ENCODE assay signal across 8 cellular contexts in genomic region chr9:94374176-94375056, GRCh38. TPM values are rescaled to one million over a fixed set of nuclear protein-coding genes. Genes with fewer than 3 reads are reported as not detected.
DNase-seq lines count a peak whose midpoint lies in the region; ATAC-seq, FAIRE-seq and TF ChIP-seq lines count a peak whose summit lies in the region.
"Not testable (repeated sequence)": the region's sequence is repeated elsewhere in the genome, so short reads cannot be mapped to it uniquely, and the experiment has no call there.

No MANE protein-coding gene starts in this region.

- TF ChIP-seq POLR2A in H54 (IDR thresholded peaks at IDR 0.05; ENCODE audit: low read depth, low read length): peak; percentile 79

- not testable (repeated sequence) for H3K36me3 Mint-ChIP-seq in natural killer cell; stimulated activated naive B cell treated with anti-CD40 and anti-IgM and Interleukin-4, amounts not matched to agents 10 μg/mL and 1 μg/mL and 100 μg/mL, for 72 hours

- H3K27me3 Mint-ChIP-seq in natural killer cell (ENCODE audit: low read depth in 2 of 2); stimulated activated naive B cell treated with anti-CD40 and anti-IgM and Interleukin-4, amounts not matched to agents 10 μg/mL and 1 μg/mL and 100 μg/mL, for 72 hours: not testable (repeated sequence)

- not testable (repeated sequence) for H3K9me3 Mint-ChIP-seq in natural killer cell; stimulated activated naive B cell treated with anti-CD40 and anti-IgM and Interleukin-4, amounts not matched to agents 10 μg/mL and 1 μg/mL and 100 μg/mL, for 72 hours

- DNase-seq in ELR (ENCODE audit: low read depth): peak; percentile 88
- DNase-seq in H54 (ENCODE audit: insufficient read length, low spot score): peak; percentile 84
- DNase-seq in LNCaP clone FGC (ENCODE audit: low read depth): peak; percentile 57
- peak; percentile 86 for DNase-seq in RPMI7951 (ENCODE audit: low read depth)
- DNase-seq in activated T-helper 1 cell treated with anti-CD3 and anti-CD28 coated beads, Interleukin-2, amount 50 U/mL, for 16 hours (ENCODE audit: low read depth in 1 of 2, low spot score in 1 of 2): peak; percentile 70 to 85
- DNase-seq in fibroblast of mammary gland (ENCODE audit: low read depth): peak; percentile 81
- DNase-seq in natural killer cell: peak; percentile 86
- peak; percentile 92 for DNase-seq in stimulated activated naive B cell treated with anti-CD40 and anti-IgM and Interleukin-4, amounts not matched to agents 10 μg/mL and 1 μg/mL and 100 μg/mL, for 72 hours

- peak overlapping the region; percentile 94 for H3K4me3 Mint-ChIP-seq in natural killer cell
- peak overlapping the region; percentile 89 to 92 for H3K4me3 Mint-ChIP-seq in stimulated activated naive B cell treated with anti-CD40 and anti-IgM and Interleukin-4, amounts not matched to agents 10 μg/mL and 1 μg/mL and 100 μg/mL, for 72 hours

- TF ChIP-seq CTCF in LNCaP clone FGC (IDR thresholded peaks at IDR 0.05; ENCODE audit: control insufficient read depth, extremely low read depth, insufficient read depth); fibroblast of mammary gland (conservative IDR thresholded peaks at IDR 0.05; ENCODE audit: control insufficient read depth, insufficient read depth, low read depth, low read length); natural killer cell (IDR thresholded peaks at IDR 0.05): not testable (repeated sequence)

- peak overlapping the region; percentile 86 to 90 for H3K27ac Mint-ChIP-seq in natural killer cell
- H3K27ac Mint-ChIP-seq in stimulated activated naive B cell treated with anti-CD40 and anti-IgM and Interleukin-4, amounts not matched to agents 10 μg/mL and 1 μg/mL and 100 μg/mL, for 72 hours: peak overlapping the region; percentile 95

- intact Hi-C loops in natural killer cell (cut with micrococcal nuclease): not testable (repeated sequence)

- peak; percentile 96 to 99 (median 96) for ATAC-seq in natural killer cell
- ATAC-seq in stimulated activated naive B cell treated with anti-CD40 and anti-IgM and Interleukin-4, amounts not matched to agents 10 μg/mL and 1 μg/mL and 100 μg/mL, for 72 hours (replicated peaks): peak; percentile 94 to 95

- H3K4me3 ChIP-seq in LNCaP clone FGC (ENCODE audit: low read depth, low read length): peak overlapping the region; percentile 53
- peak overlapping the region; percentile 53 for H3K4me3 ChIP-seq in fibroblast of mammary gland (ENCODE audit: control insufficient read depth, low read depth, low read length)

- not testable (repeated sequence) for H3K4me1 Mint-ChIP-seq in natural killer cell; stimulated activated naive B cell treated with anti-CD40 and anti-IgM and Interleukin-4, amounts not matched to agents 10 μg/mL and 1 μg/mL and 100 μg/mL, for 72 hours

- peak; percentile 99 for FAIRE-seq in H54 (lab: Jason Lieb, UNC)

RNA-seq across cellular contexts. Expression of gene NUTM2F, which starts 46.0 kb away (rescaled TPM):
- total RNA-seq in RPMI7951 (2014; rRNA removed; shearing (Covaris generic)): not detected in 2 replicates
- not detected for total RNA-seq in natural killer cell

Comparison
In these comparisons a context has a peak if more than half of its experiments do, and no peak if none do; other contexts are left out.
1. Peak in every context shown above with its lines: DNase-seq, ATAC-seq and H3K4me3 ChIP-seq.